Comparison of ENCODE assay signal across 21 cellular contexts in the genomic region with DNA sequence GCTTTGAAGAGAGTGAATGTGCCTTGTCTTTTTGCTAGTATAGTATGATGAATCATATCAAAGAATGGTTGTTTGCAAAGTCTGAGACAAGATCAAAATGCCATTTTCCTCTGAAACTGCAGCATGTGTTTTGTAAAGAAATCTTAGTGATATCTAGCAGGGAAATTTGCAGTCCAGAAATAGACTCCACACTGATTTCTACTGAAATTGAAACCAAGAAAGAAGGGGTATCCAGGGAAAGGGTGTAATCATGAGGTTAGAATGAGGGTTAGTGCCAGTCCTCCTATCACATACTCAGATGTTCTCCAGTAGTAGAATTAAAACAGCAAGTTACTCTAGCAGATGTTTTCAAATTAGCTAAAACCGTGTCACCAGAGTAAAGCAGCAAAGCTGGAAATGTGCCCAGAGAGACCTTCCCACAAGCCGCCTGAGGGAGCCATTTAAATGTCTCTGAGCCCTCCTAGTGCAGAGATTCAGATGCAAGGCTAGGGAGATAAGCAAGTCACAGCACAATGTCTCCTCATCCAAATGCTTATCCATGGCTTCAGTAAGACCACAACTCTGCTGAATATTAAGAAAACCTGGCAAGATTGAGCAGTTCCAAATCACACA. TPM values are rescaled to one million over a fixed set of nuclear protein-coding genes. Genes with fewer than 3 reads are reported as not detected.
A peak's percentile ranks its signal among the peaks of the same experiment; 100 is the strongest.
DNase-seq lines count a peak whose midpoint lies in the region; ATAC-seq and TF ChIP-seq lines count a peak whose summit lies in the region.
"Had no signal": no experiment of that assay in that cellular context is flagged by ENCODE, and none has a peak within 500 bp of the region (broad histone marks: within the 10 kb centered on the region; RNA-seq: fewer than 3 reads in every experiment).

No MANE protein-coding gene starts in this region.

- TF ChIP-seq EP300 in SK-N-SH (IDR thresholded peaks at IDR 0.05; ENCODE audit: borderline replicate concordance in 1 of 2, low read depth in 1 of 2, low read length in 1 of 2): no peak

- H3K27ac ChIP-seq in SK-N-SH (ENCODE audit: low read depth in 2 of 2, low read length in 1 of 2) (no peak overlapping the region), endodermal cell (ENCODE audit: low read depth, low read length) (no peak overlapping the region)
- H3K27ac ChIP-seq: neutrophil, spleen, uterus had no signal

- 0 out of 2 replicates have a peak overlapping the region, but pooled peaks have one; percentile 30 for H2AFZ ChIP-seq in SK-N-SH (ENCODE audit: low read depth)

- no peaks in the 10 kb centered on the region for H3F3A ChIP-seq in SK-N-SH (replicated peaks; ENCODE audit: insufficient read depth)

- peaks cover 16% of the 10 kb centered on the region; the same call in 1 of the 2 replicates for H3K27me3 ChIP-seq in SK-N-SH (ENCODE audit: insufficient read depth)
- no peaks in the 10 kb centered on the region for H3K27me3 ChIP-seq in endodermal cell (ENCODE audit: control insufficient read depth, insufficient read depth, low read length, poor library complexity, severe bottlenecking)

- TF ChIP-seq CTCF in SK-N-SH (IDR thresholded peaks at IDR 0.05) (no peak), endodermal cell (conservative IDR thresholded peaks at IDR 0.05) (no peak)

- H3K4me1 ChIP-seq in SK-N-SH (ENCODE audit: control insufficient read depth in 1 of 2, insufficient read depth in 2 of 2, low read depth in 1 of 2, low read length in 1 of 2) (no peaks in the 10 kb centered on the region; a peak in 1 of 4 replicates), endodermal cell (ENCODE audit: control insufficient read depth, insufficient read depth, low read length) (peaks cover 10% of the 10 kb centered on the region)
- H3K4me1 ChIP-seq: uterus had no signal

- no peaks in the 10 kb centered on the region for H3K9me2 ChIP-seq in SK-N-SH

- H3K36me3 Mint-ChIP-seq in endodermal cell (ENCODE audit: low read depth): peaks cover 3% of the 10 kb centered on the region
- peaks cover 2% of the 10 kb centered on the region for H3K36me3 Mint-ChIP-seq in activated naive CD4-positive, alpha-beta T cell treated with anti-CD3 and anti-CD28 coated beads for 36 hours (ENCODE audit: low read depth)
- H3K36me3 Mint-ChIP-seq: CD4-positive, CD25-positive, alpha-beta regulatory T cell had no signal

- intact Hi-C loops in activated naive CD4-positive, alpha-beta T cell treated with anti-CD3 and anti-CD28 coated beads for 36 hours (cut with micrococcal nuclease): no loop called here

- no peaks in the 10 kb centered on the region for H3K9me3 Mint-ChIP-seq in endodermal cell
- H3K9me3 Mint-ChIP-seq in activated naive CD4-positive, alpha-beta T cell treated with anti-CD3 and anti-CD28 coated beads for 36 hours: no peaks in the 10 kb centered on the region

- H3K27me3 Mint-ChIP-seq in endodermal cell (ENCODE audit: insufficient read depth): peaks cover 12% of the 10 kb centered on the region
- peaks cover 24% of the 10 kb centered on the region for H3K27me3 Mint-ChIP-seq in activated naive CD4-positive, alpha-beta T cell treated with anti-CD3 and anti-CD28 coated beads for 36 hours (ENCODE audit: low read depth)

- H4K20me1 ChIP-seq in SK-N-SH (ENCODE audit: insufficient read depth): no peaks in the 10 kb centered on the region

- H3K79me2 ChIP-seq in SK-N-SH (ENCODE audit: insufficient read depth): no peaks in the 10 kb centered on the region

- TF ChIP-seq RAD21 in SK-N-SH (IDR thresholded peaks at IDR 0.05; ENCODE audit: low read length): no peak

- H3K36me3 ChIP-seq in SK-N-SH (replicated peaks in 1 of 2; ENCODE audit: control insufficient read depth in 1 of 2, insufficient read depth in 2 of 2, low read length in 1 of 2): no peaks in the 10 kb centered on the region
- peaks cover 16% of the 10 kb centered on the region for H3K36me3 ChIP-seq in endodermal cell (ENCODE audit: control insufficient read depth, insufficient read depth, low read length)
- H3K36me3 ChIP-seq: neutrophil, spleen, uterus had no signal

- DNase-seq in SK-N-SH (no peak), NCI-H69 (lab: John Stamatoyannopoulos, UW) (peak; percentile 80), endodermal cell (no peak), ureter (ENCODE audit: low spot score) (no peak), LoVo (ENCODE audit: low spot score) (no peak)
- DNase-seq in NK-92 treated with Interleukin-12 subunit alpha and Interleukin-12 subunit beta, amount 100 ng/mL, for 24 hours (lab: John Stamatoyannopoulos, UW): no peak
- DNase-seq in activated naive CD4-positive, alpha-beta T cell treated with anti-CD3 and anti-CD28 coated beads for 36 hours: no peak
- DNase-seq: activated CD4-positive, CD25-positive, alpha-beta regulatory T cell; activated CD8-positive, alpha-beta T cell treated with anti-CD3 and anti-CD28 coated beads, Interleukin-2, amount 10 ng/mL, durations not matched to agents 7 days and 5 days; activated T-cell treated with anti-CD3 and anti-CD28 coated beads, Interleukin-2, amount 50 U/mL, for 48 hours; CD4-positive, CD25-positive, alpha-beta regulatory T cell; glutamatergic neuron; NCI-H1417; Right ventricle myocardium superior; spleen; uterus had no signal

- no peak overlapping the region for H3K4me3 ChIP-seq in SK-N-SH (ENCODE audit: low read depth in 2 of 2, low read length in 1 of 2)
- H3K4me3 ChIP-seq in endodermal cell (ENCODE audit: low read length): peak overlapping the region; percentile 47
- H3K4me3 ChIP-seq: spleen, uterus had no signal

- no peak overlapping the region for H3K4me3 Mint-ChIP-seq in endodermal cell
- H3K4me3 Mint-ChIP-seq in activated naive CD4-positive, alpha-beta T cell treated with anti-CD3 and anti-CD28 coated beads for 36 hours: no peak overlapping the region
- H3K4me3 Mint-ChIP-seq: activated CD8-positive, alpha-beta T cell treated with anti-CD3 and anti-CD28 coated beads, Interleukin-2, amount 10 ng/mL, durations not matched to agents 7 days and 5 days; CD4-positive, CD25-positive, alpha-beta regulatory T cell had no signal

- no peak overlapping the region for H3K27ac Mint-ChIP-seq in endodermal cell
- no peak overlapping the region for H3K27ac Mint-ChIP-seq in activated naive CD4-positive, alpha-beta T cell treated with anti-CD3 and anti-CD28 coated beads for 36 hours
- H3K27ac Mint-ChIP-seq: activated CD8-positive, alpha-beta T cell treated with anti-CD3 and anti-CD28 coated beads, Interleukin-2, amount 10 ng/mL, durations not matched to agents 7 days and 5 days; activated naive CD4-positive, alpha-beta T cell treated with anti-CD3 and anti-CD28 coated beads, Interleukin-2, amount 50 U/mL, for 72 hours; CD4-positive, CD25-positive, alpha-beta regulatory T cell had no signal

- H3K4me1 Mint-ChIP-seq in endodermal cell: peaks cover 18% of the 10 kb centered on the region
- H3K4me1 Mint-ChIP-seq in activated naive CD4-positive, alpha-beta T cell treated with anti-CD3 and anti-CD28 coated beads for 36 hours (ENCODE audit: low read depth): peaks cover 4% of the 10 kb centered on the region
- H3K4me1 Mint-ChIP-seq: CD4-positive, CD25-positive, alpha-beta regulatory T cell had no signal

- no peak overlapping the region for H3K4me2 ChIP-seq in SK-N-SH

- CTCF ChIA-PET in SK-N-SH (lab: Yijun Ruan, JAX): no interaction called here
- CTCF ChIA-PET in activated naive CD4-positive, alpha-beta T cell treated with anti-CD3 and anti-CD28 coated beads for 36 hours (lab: Charles Lee): no interaction called here

- WGBS in SK-N-SH (ENCODE audit: low lambda C conversion rate): 0% methylated on average over 2 of the region's 2 CpGs
- WGBS in endodermal cell (ENCODE audit: insufficient coverage in 1 of 2, insufficient read length in 1 of 2), 2 experiments: 54 to 57% methylated on average over 2 of the region's 2 CpGs

- POLR2A ChIA-PET in SK-N-SH (lab: Yijun Ruan, JAX): no interaction called here

- H3K9me3 ChIP-seq in SK-N-SH (no peaks in the 10 kb centered on the region), endodermal cell (ENCODE audit: control insufficient read depth, low read length) (no peaks in the 10 kb centered on the region)
- H3K9me3 ChIP-seq: neutrophil, uterus had no signal

- ATAC-seq in SK-N-SH treated with all-trans-retinoic acid at 6 μM for 48 hours: no peak
- ATAC-seq: activated CD8-positive, alpha-beta T cell treated with anti-CD3 and anti-CD28 coated beads, Interleukin-2, amount 10 ng/mL, durations not matched to agents 7 days and 5 days; activated naive CD4-positive, alpha-beta T cell treated with anti-CD3 and anti-CD28 coated beads, Interleukin-2, amount 50 U/mL, for 72 hours had no signal

- H3K9ac ChIP-seq in SK-N-SH (no peak overlapping the region), endodermal cell (ENCODE audit: extremely low read depth, low read length, poor library complexity, severe bottlenecking) (no peak overlapping the region)

TF ChIP-seq in SK-N-SH, 30 proteins besides CTCF, POLR2A, EP300 and RAD21:
- no peak for TF ChIP-seq SIN3A (IDR thresholded peaks at IDR 0.05; ENCODE audit: borderline replicate concordance, low read depth, low read length)
- no peak for TF ChIP-seq NRF1 (IDR thresholded peaks at IDR 0.05; ENCODE audit: low read depth, low read length)
- TF ChIP-seq RCOR1 (IDR thresholded peaks at IDR 0.05; ENCODE audit: low read length): no peak

TF ChIP-seq in SK-N-SH treated with all-trans-retinoic acid at 6 μM for 48 hours, 23 proteins besides CTCF, POLR2A, EP300 and RAD21 (continues in another document):
- TF ChIP-seq CSDC2 (CRISPR knock-in tag; IDR thresholded peaks at IDR 0.05): no peak
- no peak for TF ChIP-seq RARB (CRISPR knock-in tag; IDR thresholded peaks at IDR 0.05)
- TF ChIP-seq BACH2 (CRISPR knock-in tag; IDR thresholded peaks at IDR 0.05; ENCODE audit: borderline replicate concordance): no peak
- no peak for TF ChIP-seq ZFP30 (CRISPR knock-in tag; IDR thresholded peaks at IDR 0.05)
- no peak for TF ChIP-seq ZFP3 (CRISPR knock-in tag; IDR thresholded peaks at IDR 0.05)

RNA-seq across cellular contexts. Expression of a gene that starts 4.9 kb away (rescaled TPM):
- not detected in 2 replicates for polyA plus RNA-seq in SK-N-SH (2012; rRNA removed)
- polyA plus RNA-seq in SK-N-SH (2012; cell fraction: cytosol; rRNA removed): 0.01 TPM in 1 of 2 replicates, not detected in the other
- polyA plus RNA-seq in SK-N-SH (2012; cell fraction: nucleus; rRNA removed): not detected in 2 replicates
- total RNA-seq in endodermal cell (10 to 100 TPM; 11.5 to 21.5 TPM), ureter (0.52 TPM)
- polyA plus RNA-seq in endodermal cell (2013, experiment 1 of 2): 8.7 TPM
- 10.0 TPM for polyA plus RNA-seq in endodermal cell (2013, experiment 2 of 2)
- total RNA-seq in activated naive CD4-positive, alpha-beta T cell treated with anti-CD3 and anti-CD28 coated beads for 36 hours: not detected
- total RNA-seq: activated CD8-positive, alpha-beta T cell treated with anti-CD3 and anti-CD28 coated beads, Interleukin-2, amount 10 ng/mL, durations not matched to agents 7 days and 5 days; activated naive CD4-positive, alpha-beta T cell treated with anti-CD3 and anti-CD28 coated beads, Interleukin-2, amount 50 U/mL, for 72 hours; H4; T-helper 2 cell treated with Interferon-gamma antibody and Interleukin-4, amounts not matched to agents 100 ng/mL and 5 ng/mL, for 36 hours had no signal
